In the genomic region with DNA sequence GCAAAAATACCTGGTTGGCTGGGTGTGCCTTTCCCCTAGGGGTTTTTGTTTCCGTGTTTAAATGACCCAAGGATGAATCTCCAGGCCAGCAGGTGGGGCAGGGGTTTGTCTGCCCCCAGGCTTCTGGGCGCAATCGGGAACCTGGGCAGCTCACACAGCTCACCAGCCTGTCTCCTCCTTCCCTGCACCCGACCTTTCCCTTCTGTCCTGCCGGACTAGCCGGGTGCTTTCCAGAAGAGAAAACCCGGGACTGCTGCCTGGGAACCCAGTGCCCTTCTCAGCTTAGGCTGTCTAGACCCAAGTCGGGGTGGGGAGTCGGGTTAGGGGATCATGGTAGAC, we compare ENCODE assay signal across 10 cellular contexts.
DNase-seq lines count a peak whose midpoint lies in the region; ATAC-seq and TF ChIP-seq lines count a peak whose summit lies in the region.
"Had no signal": no experiment of that assay in that cellular context is flagged by ENCODE, and none has a peak within 500 bp of the region (broad histone marks: within the 10 kb centered on the region; RNA-seq: fewer than 3 reads in every experiment).

No MANE protein-coding gene starts in this region.

- peak overlapping the region; percentile 30 for H3K4me3 ChIP-seq in HFF-Myc (replicated peaks; ENCODE audit: low read depth, low read length)
- H3K4me3 ChIP-seq in dorsolateral prefrontal cortex: peak overlapping the region in 52 of 59 donors; percentile 6 to 63 (median 44)
- peak overlapping the region in 6 of 7 experiments; percentile 11 to 41 (median 26) for H3K4me3 ChIP-seq in skin epidermis

- intact Hi-C loops in dorsolateral prefrontal cortex (cut with DNase I): loop anchor here in 1 of 2 donors (5.0 kb wide), 1 partner anchor 93 kb away; no protein-coding TSS in a partner anchor

- H3K27me3 ChIP-seq in dorsolateral prefrontal cortex: no peaks in the 10 kb centered on the region

- H3K27ac ChIP-seq in dorsolateral prefrontal cortex (peak overlapping the region in 49 of 59 donors; percentile 6 to 86 (median 64)), skin epidermis (peak overlapping the region in 20 of 21 experiments; percentile 16 to 91 (median 71))

- ATAC-seq in left lobe of liver: peak; percentile 42

- TF ChIP-seq CTCF in HFF-Myc (IDR thresholded peaks at IDR 0.05; ENCODE audit: low read depth, low read length, missing control alignments) (no peak), dorsolateral prefrontal cortex (IDR thresholded peaks at IDR 0.05 in 54 of 56, conservative IDR thresholded peaks at IDR 0.05 in 2 of 56; ENCODE audit: low read depth in 1 of 56, partially characterized antibody in 56 of 56) (no peak)

- DNase-seq in HFF-Myc (ENCODE audit: extremely low read depth, low read depth): no peak
- no peak for DNase-seq in dorsolateral prefrontal cortex
- no peak for DNase-seq in left lobe of liver (ENCODE audit: low spot score)
- DNase-seq in DMS 273 (lab: John Stamatoyannopoulos, UW; ENCODE audit: unreplicated experiment): no peak
- DNase-seq in glomerular visceral epithelial cell (ENCODE audit: extremely low spot score): no peak
- DNase-seq in GM19240 (ENCODE audit: insufficient read length, low spot score): no peak
- no peak for DNase-seq in NCI-H2171 treated with DMSO at 0.1 percent for 48 hours (lab: John Stamatoyannopoulos, UW)
- DNase-seq: activated CD8-positive, alpha-beta memory T cell treated with anti-CD3 and anti-CD28 coated beads, Interleukin-2, amount 50 U/mL, for 4 hours; DND-41 had no signal
